In the genomic region with DNA sequence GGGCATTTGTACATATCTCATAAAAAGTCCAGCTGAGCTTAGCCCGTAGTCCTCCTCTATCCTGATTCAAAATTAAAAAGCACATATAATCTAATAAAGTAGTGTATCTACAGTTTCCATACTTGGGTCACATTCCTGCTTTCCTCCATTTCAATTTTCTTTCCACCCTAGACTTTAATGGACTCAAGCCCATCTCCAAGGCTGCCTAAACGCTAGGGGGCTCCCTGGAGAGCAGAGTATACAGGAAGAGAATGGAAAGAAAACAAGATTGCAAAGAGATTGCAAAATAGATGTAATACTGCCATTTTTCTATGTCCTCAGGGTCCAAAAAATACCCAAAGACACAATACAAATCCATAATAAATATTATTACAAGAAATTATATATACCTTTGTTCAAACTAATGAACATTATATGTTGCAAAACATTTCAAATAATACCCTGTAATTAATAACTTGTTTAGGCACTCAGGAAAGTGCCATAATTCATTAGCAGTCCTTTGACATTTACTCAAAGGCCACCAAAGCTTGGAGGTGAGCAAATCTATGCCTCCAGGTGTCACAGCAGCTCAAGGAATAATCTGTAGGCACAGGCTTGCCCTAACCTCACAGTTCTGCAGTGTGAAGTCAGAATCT, we compare ENCODE assay signal across 2 cellular contexts.
TF ChIP-seq lines count a peak whose summit lies in the region.

No MANE protein-coding gene starts in this region.

TF ChIP-seq in GM12891, 5 proteins besides CTCF, POLR2A, EP300 and RAD21:
- TF ChIP-seq TAF1 (IDR thresholded peaks at IDR 0.05; ENCODE audit: low read depth, low read length) (no peak), SPI1 (IDR thresholded peaks at IDR 0.05; ENCODE audit: low read depth, low read length) (no peak), POLR2AphosphoS5 (IDR thresholded peaks at IDR 0.05; ENCODE audit: low read depth, low read length) (no peak), PAX5 (IDR thresholded peaks at IDR 0.05; ENCODE audit: insufficient read depth, low read length, severe bottlenecking) (no peak), POU2F2 (IDR thresholded peaks at IDR 0.05; ENCODE audit: low read depth, low read length) (no peak)
TF ChIP-seq in GM12891: peak in this region for 0.

TF ChIP-seq in HepG2, 621 proteins besides CTCF, POLR2A, EP300 and RAD21 (continues in another document):
- peak; percentile 64; the same call in 1 of the 2 replicates for TF ChIP-seq KMT2B (CRISPR knock-in tag; IDR thresholded peaks at IDR 0.05)
- TF ChIP-seq, protein P1, sequence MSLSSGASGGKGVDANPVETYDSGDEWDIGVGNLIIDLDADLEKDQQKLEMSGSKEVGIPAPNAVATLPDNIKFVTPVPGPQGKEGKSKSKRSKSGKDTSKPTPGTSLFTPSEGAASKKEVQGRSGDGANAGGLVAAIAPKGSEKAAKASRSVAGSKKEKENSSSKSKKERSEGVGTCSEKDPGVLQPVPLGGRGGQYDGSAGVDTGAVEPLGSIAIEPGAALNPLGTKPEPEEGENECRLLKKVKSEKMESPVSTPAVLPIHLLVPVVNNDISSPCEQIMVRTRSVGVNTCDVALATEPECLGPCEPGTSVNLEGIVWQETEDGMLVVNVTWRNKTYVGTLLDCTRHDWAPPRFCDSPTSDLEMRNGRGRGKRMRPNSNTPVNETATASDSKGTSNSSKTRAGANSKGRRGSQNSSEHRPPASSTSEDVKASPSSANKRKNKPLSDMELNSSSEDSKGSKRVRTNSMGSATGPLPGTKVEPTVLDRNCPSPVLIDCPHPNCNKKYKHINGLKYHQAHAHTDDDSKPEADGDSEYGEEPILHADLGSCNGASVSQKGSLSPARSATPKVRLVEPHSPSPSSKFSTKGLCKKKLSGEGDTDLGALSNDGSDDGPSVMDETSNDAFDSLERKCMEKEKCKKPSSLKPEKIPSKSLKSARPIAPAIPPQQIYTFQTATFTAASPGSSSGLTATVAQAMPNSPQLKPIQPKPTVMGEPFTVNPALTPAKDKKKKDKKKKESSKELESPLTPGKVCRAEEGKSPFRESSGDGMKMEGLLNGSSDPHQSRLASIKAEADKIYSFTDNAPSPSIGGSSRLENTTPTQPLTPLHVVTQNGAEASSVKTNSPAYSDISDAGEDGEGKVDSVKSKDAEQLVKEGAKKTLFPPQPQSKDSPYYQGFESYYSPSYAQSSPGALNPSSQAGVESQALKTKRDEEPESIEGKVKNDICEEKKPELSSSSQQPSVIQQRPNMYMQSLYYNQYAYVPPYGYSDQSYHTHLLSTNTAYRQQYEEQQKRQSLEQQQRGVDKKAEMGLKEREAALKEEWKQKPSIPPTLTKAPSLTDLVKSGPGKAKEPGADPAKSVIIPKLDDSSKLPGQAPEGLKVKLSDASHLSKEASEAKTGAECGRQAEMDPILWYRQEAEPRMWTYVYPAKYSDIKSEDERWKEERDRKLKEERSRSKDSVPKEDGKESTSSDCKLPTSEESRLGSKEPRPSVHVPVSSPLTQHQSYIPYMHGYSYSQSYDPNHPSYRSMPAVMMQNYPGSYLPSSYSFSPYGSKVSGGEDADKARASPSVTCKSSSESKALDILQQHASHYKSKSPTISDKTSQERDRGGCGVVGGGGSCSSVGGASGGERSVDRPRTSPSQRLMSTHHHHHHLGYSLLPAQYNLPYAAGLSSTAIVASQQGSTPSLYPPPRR (CRISPR knock-in tag; IDR thresholded peaks at IDR 0.05; ENCODE audit: borderline replicate concordance) = no peak
- peak; percentile 28; the same call in 1 of the 2 replicates for TF ChIP-seq GTF3A (CRISPR knock-in tag; conservative IDR thresholded peaks at IDR 0.05)
- TF ChIP-seq KDM4B (CRISPR knock-in tag; IDR thresholded peaks at IDR 0.05) = no peak
- TF ChIP-seq, protein P2, sequence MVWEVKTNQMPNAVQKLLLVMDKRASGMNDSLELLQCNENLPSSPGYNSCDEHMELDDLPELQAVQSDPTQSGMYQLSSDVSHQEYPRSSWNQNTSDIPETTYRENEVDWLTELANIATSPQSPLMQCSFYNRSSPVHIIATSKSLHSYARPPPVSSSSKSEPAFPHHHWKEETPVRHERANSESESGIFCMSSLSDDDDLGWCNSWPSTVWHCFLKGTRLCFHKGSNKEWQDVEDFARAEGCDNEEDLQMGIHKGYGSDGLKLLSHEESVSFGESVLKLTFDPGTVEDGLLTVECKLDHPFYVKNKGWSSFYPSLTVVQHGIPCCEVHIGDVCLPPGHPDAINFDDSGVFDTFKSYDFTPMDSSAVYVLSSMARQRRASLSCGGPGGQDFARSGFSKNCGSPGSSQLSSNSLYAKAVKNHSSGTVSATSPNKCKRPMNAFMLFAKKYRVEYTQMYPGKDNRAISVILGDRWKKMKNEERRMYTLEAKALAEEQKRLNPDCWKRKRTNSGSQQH (CRISPR knock-in tag; IDR thresholded peaks at IDR 0.05; ENCODE audit: low read depth) = no peak
- 0 out of 2 replicates have a peak, but pooled peaks have one; percentile 32 for TF ChIP-seq NFKBIZ (CRISPR knock-in tag; IDR thresholded peaks at IDR 0.05)
- no peak for TF ChIP-seq NONO (IDR thresholded peaks at IDR 0.05)
- 0 out of 2 replicates have a peak, but pooled peaks have one; percentile 17 for TF ChIP-seq NONO (CRISPR knock-in tag; conservative IDR thresholded peaks at IDR 0.05)
- TF ChIP-seq ZNF546 (CRISPR knock-in tag; conservative IDR thresholded peaks at IDR 0.05) = no peak
- no peak for TF ChIP-seq ZNF775 (CRISPR knock-in tag; IDR thresholded peaks at IDR 0.05; ENCODE audit: borderline replicate concordance)
- no peak for TF ChIP-seq ELF4 (CRISPR knock-in tag; IDR thresholded peaks at IDR 0.05; ENCODE audit: borderline replicate concordance)
- no peak for TF ChIP-seq NCOA5 (CRISPR knock-in tag; IDR thresholded peaks at IDR 0.05)
- TF ChIP-seq, protein P3, sequence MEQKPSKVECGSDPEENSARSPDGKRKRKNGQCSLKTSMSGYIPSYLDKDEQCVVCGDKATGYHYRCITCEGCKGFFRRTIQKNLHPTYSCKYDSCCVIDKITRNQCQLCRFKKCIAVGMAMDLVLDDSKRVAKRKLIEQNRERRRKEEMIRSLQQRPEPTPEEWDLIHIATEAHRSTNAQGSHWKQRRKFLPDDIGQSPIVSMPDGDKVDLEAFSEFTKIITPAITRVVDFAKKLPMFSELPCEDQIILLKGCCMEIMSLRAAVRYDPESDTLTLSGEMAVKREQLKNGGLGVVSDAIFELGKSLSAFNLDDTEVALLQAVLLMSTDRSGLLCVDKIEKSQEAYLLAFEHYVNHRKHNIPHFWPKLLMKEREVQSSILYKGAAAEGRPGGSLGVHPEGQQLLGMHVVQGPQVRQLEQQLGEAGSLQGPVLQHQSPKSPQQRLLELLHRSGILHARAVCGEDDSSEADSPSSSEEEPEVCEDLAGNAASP (CRISPR knock-in tag; IDR thresholded peaks at IDR 0.05; ENCODE audit: borderline replicate concordance) = peak; percentile 74
- TF ChIP-seq, protein P4, sequence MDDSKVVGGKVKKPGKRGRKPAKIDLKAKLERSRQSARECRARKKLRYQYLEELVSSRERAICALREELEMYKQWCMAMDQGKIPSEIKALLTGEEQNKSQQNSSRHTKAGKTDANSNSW (CRISPR knock-in tag; IDR thresholded peaks at IDR 0.05; ENCODE audit: borderline replicate concordance) = no peak
- TF ChIP-seq MXI1 (IDR thresholded peaks at IDR 0.05; ENCODE audit: borderline replicate concordance, low read depth, low read length) = 0 out of 3 replicates have a peak, but pooled peaks have one; percentile 26
- TF ChIP-seq SRSF1 (optimal IDR thresholded peaks at IDR 0.05; ENCODE audit: low read depth, low read length) = no peak
- peak; percentile 66 for TF ChIP-seq GATAD1 (CRISPR knock-in tag; IDR thresholded peaks at IDR 0.05)
- peak; percentile 77 for TF ChIP-seq POGZ (CRISPR knock-in tag; IDR thresholded peaks at IDR 0.05)
- peak; percentile 44; the same call in 1 of the 2 replicates for TF ChIP-seq ZMYM3 (CRISPR knock-in tag; IDR thresholded peaks at IDR 0.05)
- TF ChIP-seq, protein P5, sequence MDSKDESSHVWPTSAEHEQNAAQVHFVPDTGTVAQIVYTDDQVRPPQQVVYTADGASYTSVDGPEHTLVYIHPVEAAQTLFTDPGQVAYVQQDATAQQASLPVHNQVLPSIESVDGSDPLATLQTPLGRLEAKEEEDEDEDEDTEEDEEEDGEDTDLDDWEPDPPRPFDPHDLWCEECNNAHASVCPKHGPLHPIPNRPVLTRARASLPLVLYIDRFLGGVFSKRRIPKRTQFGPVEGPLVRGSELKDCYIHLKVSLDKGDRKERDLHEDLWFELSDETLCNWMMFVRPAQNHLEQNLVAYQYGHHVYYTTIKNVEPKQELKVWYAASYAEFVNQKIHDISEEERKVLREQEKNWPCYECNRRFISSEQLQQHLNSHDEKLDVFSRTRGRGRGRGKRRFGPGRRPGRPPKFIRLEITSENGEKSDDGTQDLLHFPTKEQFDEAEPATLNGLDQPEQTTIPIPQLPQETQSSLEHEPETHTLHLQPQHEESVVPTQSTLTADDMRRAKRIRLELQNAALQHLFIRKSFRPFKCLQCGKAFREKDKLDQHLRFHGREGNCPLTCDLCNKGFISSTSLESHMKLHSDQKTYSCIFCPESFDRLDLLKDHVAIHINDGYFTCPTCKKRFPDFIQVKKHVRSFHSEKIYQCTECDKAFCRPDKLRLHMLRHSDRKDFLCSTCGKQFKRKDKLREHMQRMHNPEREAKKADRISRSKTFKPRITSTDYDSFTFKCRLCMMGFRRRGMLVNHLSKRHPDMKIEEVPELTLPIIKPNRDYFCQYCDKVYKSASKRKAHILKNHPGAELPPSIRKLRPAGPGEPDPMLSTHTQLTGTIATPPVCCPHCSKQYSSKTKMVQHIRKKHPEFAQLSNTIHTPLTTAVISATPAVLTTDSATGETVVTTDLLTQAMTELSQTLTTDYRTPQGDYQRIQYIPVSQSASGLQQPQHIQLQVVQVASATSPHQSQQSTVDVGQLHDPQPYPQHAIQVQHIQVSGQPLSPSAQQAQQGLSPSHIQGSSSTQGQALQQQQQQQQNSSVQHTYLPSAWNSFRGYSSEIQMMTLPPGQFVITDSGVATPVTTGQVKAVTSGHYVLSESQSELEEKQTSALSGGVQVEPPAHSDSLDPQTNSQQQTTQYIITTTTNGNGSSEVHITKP (CRISPR knock-in tag; IDR thresholded peaks at IDR 0.05; ENCODE audit: low read depth) = peak; percentile 42; the same call in 1 of the 2 replicates
- no peak for TF ChIP-seq ARHGAP35 (CRISPR knock-in tag; IDR thresholded peaks at IDR 0.05; ENCODE audit: borderline replicate concordance)
- TF ChIP-seq, protein P6, sequence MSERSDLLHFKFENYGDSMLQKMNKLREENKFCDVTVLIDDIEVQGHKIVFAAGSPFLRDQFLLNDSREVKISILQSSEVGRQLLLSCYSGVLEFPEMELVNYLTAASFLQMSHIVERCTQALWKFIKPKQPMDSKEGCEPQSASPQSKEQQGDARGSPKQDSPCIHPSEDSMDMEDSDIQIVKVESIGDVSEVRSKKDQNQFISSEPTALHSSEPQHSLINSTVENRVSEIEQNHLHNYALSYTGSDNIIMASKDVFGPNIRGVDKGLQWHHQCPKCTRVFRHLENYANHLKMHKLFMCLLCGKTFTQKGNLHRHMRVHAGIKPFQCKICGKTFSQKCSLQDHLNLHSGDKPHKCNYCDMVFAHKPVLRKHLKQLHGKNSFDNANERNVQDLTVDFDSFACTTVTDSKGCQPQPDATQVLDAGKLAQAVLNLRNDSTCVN (CRISPR knock-in tag; IDR thresholded peaks at IDR 0.05; ENCODE audit: borderline replicate concordance) = no peak
- TF ChIP-seq MIER3 (CRISPR knock-in tag; IDR thresholded peaks at IDR 0.05; ENCODE audit: borderline replicate concordance) = peak; percentile 40; the same call in 1 of the 2 replicates
- TF ChIP-seq PCBP1 (IDR thresholded peaks at IDR 0.05; ENCODE audit: borderline replicate concordance, low read depth, low read length) = no peak
- TF ChIP-seq ZNF335 (CRISPR knock-in tag; IDR thresholded peaks at IDR 0.05) = peak; percentile 80; the same call in 1 of the 2 replicates
- 0 out of 2 replicates have a peak, but pooled peaks have one; percentile 43 for TF ChIP-seq MEIS1 (CRISPR knock-in tag; IDR thresholded peaks at IDR 0.05; ENCODE audit: borderline replicate concordance)
- TF ChIP-seq ZNF562 (CRISPR knock-in tag; IDR thresholded peaks at IDR 0.05; ENCODE audit: borderline replicate concordance) = no peak
- peak; percentile 14; the same call in 1 of the 2 replicates for TF ChIP-seq HMG20A (CRISPR knock-in tag; IDR thresholded peaks at IDR 0.05; ENCODE audit: borderline replicate concordance)
- peak; percentile 58; the same call in 1 of the 2 replicates for TF ChIP-seq CC2D1A (CRISPR knock-in tag; IDR thresholded peaks at IDR 0.05)
- TF ChIP-seq ZFP36L2 (CRISPR knock-in tag; IDR thresholded peaks at IDR 0.05) = no peak
- TF ChIP-seq ZKSCAN5 (CRISPR knock-in tag; IDR thresholded peaks at IDR 0.05) = no peak
- TF ChIP-seq, protein P7, sequence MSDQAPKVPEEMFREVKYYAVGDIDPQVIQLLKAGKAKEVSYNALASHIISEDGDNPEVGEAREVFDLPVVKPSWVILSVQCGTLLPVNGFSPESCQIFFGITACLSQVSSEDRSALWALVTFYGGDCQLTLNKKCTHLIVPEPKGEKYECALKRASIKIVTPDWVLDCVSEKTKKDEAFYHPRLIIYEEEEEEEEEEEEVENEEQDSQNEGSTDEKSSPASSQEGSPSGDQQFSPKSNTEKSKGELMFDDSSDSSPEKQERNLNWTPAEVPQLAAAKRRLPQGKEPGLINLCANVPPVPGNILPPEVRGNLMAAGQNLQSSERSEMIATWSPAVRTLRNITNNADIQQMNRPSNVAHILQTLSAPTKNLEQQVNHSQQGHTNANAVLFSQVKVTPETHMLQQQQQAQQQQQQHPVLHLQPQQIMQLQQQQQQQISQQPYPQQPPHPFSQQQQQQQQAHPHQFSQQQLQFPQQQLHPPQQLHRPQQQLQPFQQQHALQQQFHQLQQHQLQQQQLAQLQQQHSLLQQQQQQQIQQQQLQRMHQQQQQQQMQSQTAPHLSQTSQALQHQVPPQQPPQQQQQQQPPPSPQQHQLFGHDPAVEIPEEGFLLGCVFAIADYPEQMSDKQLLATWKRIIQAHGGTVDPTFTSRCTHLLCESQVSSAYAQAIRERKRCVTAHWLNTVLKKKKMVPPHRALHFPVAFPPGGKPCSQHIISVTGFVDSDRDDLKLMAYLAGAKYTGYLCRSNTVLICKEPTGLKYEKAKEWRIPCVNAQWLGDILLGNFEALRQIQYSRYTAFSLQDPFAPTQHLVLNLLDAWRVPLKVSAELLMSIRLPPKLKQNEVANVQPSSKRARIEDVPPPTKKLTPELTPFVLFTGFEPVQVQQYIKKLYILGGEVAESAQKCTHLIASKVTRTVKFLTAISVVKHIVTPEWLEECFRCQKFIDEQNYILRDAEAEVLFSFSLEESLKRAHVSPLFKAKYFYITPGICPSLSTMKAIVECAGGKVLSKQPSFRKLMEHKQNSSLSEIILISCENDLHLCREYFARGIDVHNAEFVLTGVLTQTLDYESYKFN (CRISPR knock-in tag; conservative IDR thresholded peaks at IDR 0.05) = 0 out of 2 replicates have a peak, but pooled peaks have one; percentile 37
- TF ChIP-seq, protein P8, sequence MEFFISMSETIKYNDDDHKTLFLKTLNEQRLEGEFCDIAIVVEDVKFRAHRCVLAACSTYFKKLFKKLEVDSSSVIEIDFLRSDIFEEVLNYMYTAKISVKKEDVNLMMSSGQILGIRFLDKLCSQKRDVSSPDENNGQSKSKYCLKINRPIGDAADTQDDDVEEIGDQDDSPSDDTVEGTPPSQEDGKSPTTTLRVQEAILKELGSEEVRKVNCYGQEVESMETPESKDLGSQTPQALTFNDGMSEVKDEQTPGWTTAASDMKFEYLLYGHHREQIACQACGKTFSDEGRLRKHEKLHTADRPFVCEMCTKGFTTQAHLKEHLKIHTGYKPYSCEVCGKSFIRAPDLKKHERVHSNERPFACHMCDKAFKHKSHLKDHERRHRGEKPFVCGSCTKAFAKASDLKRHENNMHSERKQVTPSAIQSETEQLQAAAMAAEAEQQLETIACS (CRISPR knock-in tag; IDR thresholded peaks at IDR 0.05) = no peak
- peak; percentile 85 for TF ChIP-seq ELF1 (CRISPR knock-in tag; IDR thresholded peaks at IDR 0.05)
